ENCODE assay signal across 1 cellular context in genomic region chr2:174984561-174984960, GRCh38.
TF ChIP-seq lines count a peak whose summit lies in the region.

No MANE protein-coding gene starts in this region.

TF ChIP-seq in WTC11, 78 proteins besides CTCF, POLR2A, EP300 and RAD21 (continued from another document):
- TF ChIP-seq STAT6 (CRISPR knock-in tag; conservative IDR thresholded peaks at IDR 0.05; ENCODE audit: low read depth) = no peak
- TF ChIP-seq MXD4 (CRISPR knock-in tag; IDR thresholded peaks at IDR 0.05; ENCODE audit: borderline replicate concordance) = no peak
- TF ChIP-seq FOXP4 (CRISPR knock-in tag; IDR thresholded peaks at IDR 0.05) = no peak
- no peak for TF ChIP-seq IRF2 (CRISPR knock-in tag; IDR thresholded peaks at IDR 0.05; ENCODE audit: borderline replicate concordance, low read depth)
- no peak for TF ChIP-seq ZBTB43 (CRISPR knock-in tag; IDR thresholded peaks at IDR 0.05)
- TF ChIP-seq ZNF232 (CRISPR knock-in tag; IDR thresholded peaks at IDR 0.05) = no peak
- TF ChIP-seq SOX15 (CRISPR knock-in tag; IDR thresholded peaks at IDR 0.05) = no peak
- no peak for TF ChIP-seq CREB1 (CRISPR knock-in tag; IDR thresholded peaks at IDR 0.05)
- no peak for TF ChIP-seq CDX4 (CRISPR knock-in tag; IDR thresholded peaks at IDR 0.05; ENCODE audit: borderline replicate concordance)
- no peak for TF ChIP-seq TEAD1 (CRISPR knock-in tag; IDR thresholded peaks at IDR 0.05)
- TF ChIP-seq NR3C1 (CRISPR knock-in tag; conservative IDR thresholded peaks at IDR 0.05; ENCODE audit: low read depth) = no peak
- no peak for TF ChIP-seq PRDM15 (CRISPR knock-in tag; IDR thresholded peaks at IDR 0.05)
- TF ChIP-seq ZBTB21 (CRISPR knock-in tag; IDR thresholded peaks at IDR 0.05; ENCODE audit: borderline replicate concordance) = no peak
- no peak for TF ChIP-seq ARID4B (CRISPR knock-in tag; IDR thresholded peaks at IDR 0.05; ENCODE audit: borderline replicate concordance)
- no peak for TF ChIP-seq ZNF671 (CRISPR knock-in tag; IDR thresholded peaks at IDR 0.05)
